ENCODE assay signal across 7 cellular contexts in the genomic region with DNA sequence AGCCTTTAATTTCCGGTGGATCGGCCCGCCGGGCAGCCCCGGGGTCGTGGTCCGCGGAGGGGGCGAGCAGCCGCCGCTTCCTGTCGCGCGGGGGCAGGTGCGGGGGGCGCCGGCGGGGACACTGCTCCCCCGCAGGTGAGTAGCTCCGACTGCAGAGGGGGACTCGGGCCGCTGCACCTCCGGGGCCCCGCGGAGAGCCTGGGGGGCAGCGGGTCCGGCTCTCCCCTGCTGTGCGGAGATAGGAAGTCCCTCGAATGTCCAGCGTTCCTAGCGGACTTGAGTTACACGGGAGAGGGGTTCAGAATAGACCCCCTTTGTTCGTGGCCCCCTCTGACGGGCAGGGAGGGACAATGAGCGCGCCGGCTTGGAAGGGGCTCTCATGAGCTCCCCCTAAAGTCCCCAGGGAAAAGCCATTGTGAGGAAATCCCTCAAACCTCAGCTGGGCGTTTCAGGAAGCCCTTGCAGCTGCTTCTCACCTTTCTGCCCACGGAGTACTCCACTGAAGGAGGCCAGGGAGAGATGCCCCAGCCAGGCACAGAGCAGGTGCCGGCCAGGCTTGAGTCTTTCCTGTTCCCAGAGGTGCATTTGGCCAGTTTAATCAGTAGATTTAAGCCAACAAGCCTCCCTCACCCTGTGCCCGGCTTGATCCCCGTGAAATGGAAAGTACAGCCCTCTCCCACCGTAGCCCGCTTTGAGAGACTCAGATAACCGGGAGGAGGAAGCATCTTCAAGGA. TPM values are rescaled to one million over a fixed set of nuclear protein-coding genes. Genes with fewer than 3 reads are reported as not detected.
A peak's percentile ranks its signal among the peaks of the same experiment; 100 is the strongest.
DNase-seq lines count a peak whose midpoint lies in the region; ATAC-seq, FAIRE-seq and TF ChIP-seq lines count a peak whose summit lies in the region.

No MANE protein-coding gene starts in this region.

- intact Hi-C loops in HepG2 (cut with micrococcal nuclease; ENCODE audit: unreplicated experiment): loop anchor here (5.0 kb wide), 1 partner anchor 128 kb away; no protein-coding TSS in a partner anchor

- 73% methylated on average over 4 of the region's 45 CpGs for WGBS in HepG2 (ENCODE audit: low lambda C conversion rate)
- 3% methylated on average over 45 of the region's 45 CpGs for WGBS in thymus

- peaks cover 11% of the 10 kb centered on the region for H3K79me2 ChIP-seq in HepG2 (ENCODE audit: insufficient read depth, low read length)

- H3K4me2 ChIP-seq in HepG2 (ENCODE audit: low read depth, low read length): peak overlapping the region; percentile 84

- no TSS peak for BruUV-seq in HepG2 (replicated peaks; lab: Mats Ljungman, UMichigan)

- peaks cover 3% of the 10 kb centered on the region; the same call in 1 of the 2 replicates for H4K20me1 ChIP-seq in HepG2 (ENCODE audit: insufficient read depth, low read length)

- in situ Hi-C loops in HepG2 (cut with HindIII; ENCODE audit: extremely low pct_ligation_motif_present, low pct_unique_long_range_greater_than_20kb): loop anchor here (10.0 to 25.0 kb wide), 2 partner anchors 108 to 180 kb away; no protein-coding TSS in a partner anchor

- no peak for TF ChIP-seq RAD21 in HepG2 (CRISPR knock-in tag; IDR thresholded peaks at IDR 0.05)

- FAIRE-seq in HepG2 (lab: Jason Lieb, UNC): peak; percentile 37

- POLR2A ChIA-PET in HepG2 (lab: Yijun Ruan, JAX): interaction anchor here (1.1 to 1.7 kb wide), 5 partner anchors 15 to 224 kb away, joined by 3 to 5 read pairs (median 4); no protein-coding TSS in a partner anchor

- no peaks in the 10 kb centered on the region for H3K36me3 Mint-ChIP-seq in activated naive CD4-positive, alpha-beta T cell treated with anti-CD3 and anti-CD28 coated beads, Interleukin-2, amount 50 U/mL, for 72 hours

- ATAC-seq in activated naive CD4-positive, alpha-beta T cell treated with anti-CD3 and anti-CD28 coated beads, Interleukin-2, amount 50 U/mL, for 72 hours: peak; percentile 21 to 34
- ATAC-seq in HepG2 (peak; percentile 33), HG02973 (IDR thresholded peaks at IDR 0.05; ENCODE audit: unreplicated experiment) (no peak), HG03342 (IDR thresholded peaks at IDR 0.05; ENCODE audit: unreplicated experiment) (no peak)

- peaks cover 4 to 21% of the 10 kb centered on the region in 2 experiments; a peak in 4 of 5 replicates for H3K27me3 ChIP-seq in HepG2 (ENCODE audit: control insufficient read depth in 1 of 2, insufficient read depth in 2 of 2, low read length in 2 of 2)
- peaks cover 8% of the 10 kb centered on the region for H3K27me3 ChIP-seq in thymus (ENCODE audit: control insufficient read depth, insufficient read depth)

- TF ChIP-seq EP300 in HepG2 (IDR thresholded peaks at IDR 0.05; ENCODE audit: low read depth in 2 of 2, low read length in 2 of 2) (no peak), HepG2 (CRISPR knock-in tag; IDR thresholded peaks at IDR 0.05; ENCODE audit: borderline replicate concordance) (no peak)

- TF ChIP-seq POLR2A in HepG2 (IDR thresholded peaks at IDR 0.05; ENCODE audit: insufficient read depth in 1 of 2, low read depth in 2 of 2, low read length in 2 of 2): no peak

- H3K9me3 ChIP-seq in HepG2 (ENCODE audit: low read length) (no peaks in the 10 kb centered on the region), thymus (ENCODE audit: control insufficient read depth) (no peaks in the 10 kb centered on the region)

- peak overlapping the region; percentile 64 for H3K9ac ChIP-seq in HepG2 (ENCODE audit: insufficient read depth, low read depth, low read length)

- peaks cover 43% of the 10 kb centered on the region for H3K4me1 ChIP-seq in HepG2 (ENCODE audit: insufficient read depth, low read length)
- H3K4me1 ChIP-seq in thymus (ENCODE audit: control insufficient read depth, insufficient read depth, low read length): peaks cover 16% of the 10 kb centered on the region

- no peak overlapping the region for H2AFZ ChIP-seq in HepG2 (ENCODE audit: low read length)

- no peak overlapping the region for H3K27ac Mint-ChIP-seq in activated naive CD4-positive, alpha-beta T cell treated with anti-CD3 and anti-CD28 coated beads, Interleukin-2, amount 50 U/mL, for 72 hours

- H3K4me3 ChIP-seq in HepG2 (replicated peaks in 1 of 3; ENCODE audit: insufficient read depth in 1 of 3, low read depth in 2 of 3, low read length in 3 of 3) (peak overlapping the region; percentile 75 to 80 (median 80)), thymus (ENCODE audit: low read length) (peak overlapping the region; percentile 68)

- no peak for TF ChIP-seq CTCF in GM20000 (IDR thresholded peaks at IDR 0.05; ENCODE audit: extremely low read depth, missing control alignments)
- peak; percentile 55 for TF ChIP-seq CTCF in HepG2 (CRISPR knock-in tag; IDR thresholded peaks at IDR 0.05)

- CTCF ChIA-PET in HepG2 (lab: Yijun Ruan, JAX; ENCODE audit: low intra/inter-chr PET ratio, low total read pairs): interaction anchor here (1.3 kb wide), 1 partner anchor 164 kb away, joined by 3 read pairs; no protein-coding TSS in a partner anchor

- DNase-seq in GM20000 (ENCODE audit: low spot score) (peak; percentile 72), NCI-H2107 treated with DMSO at 0.1 percent for 48 hours (lab: John Stamatoyannopoulos, UW; ENCODE audit: unreplicated experiment) (peak; percentile 67), HepG2 (ENCODE audit: low spot score) (peak; percentile 30)
- no peak for DNase-seq in activated naive CD4-positive, alpha-beta T cell treated with anti-CD3 and anti-CD28 coated beads, Interleukin-2, amount 50 U/mL, for 72 hours (ENCODE audit: low spot score in 2 of 2)

- peaks cover 0 to 2% of the 10 kb centered on the region in 2 experiments; a peak in 1 of 5 replicates for H3K36me3 ChIP-seq in HepG2 (replicated peaks in 1 of 2; ENCODE audit: control insufficient read depth in 1 of 2, insufficient read depth in 2 of 2, low read length in 2 of 2)
- H3K36me3 ChIP-seq in thymus (ENCODE audit: control insufficient read depth, insufficient read depth): no peaks in the 10 kb centered on the region

- H3K27ac ChIP-seq in HepG2 (ENCODE audit: extremely low read length, insufficient read depth, low read length) (no peak overlapping the region), thymus (ENCODE audit: low read depth) (peak overlapping the region; percentile 67)

- no peaks in the 10 kb centered on the region for H3K9me3 Mint-ChIP-seq in activated naive CD4-positive, alpha-beta T cell treated with anti-CD3 and anti-CD28 coated beads, Interleukin-2, amount 50 U/mL, for 72 hours

TF ChIP-seq in HepG2, 621 proteins besides CTCF, POLR2A, EP300 and RAD21 (continues in another document):
- 0 out of 2 replicates have a peak, but pooled peaks have one; percentile 20 for TF ChIP-seq TBX2 (CRISPR knock-in tag; IDR thresholded peaks at IDR 0.05; ENCODE audit: borderline replicate concordance)
- no peak for TF ChIP-seq TCF7 (IDR thresholded peaks at IDR 0.05; ENCODE audit: low read depth)
- 0 out of 2 replicates have a peak, but pooled peaks have one; percentile 35 for TF ChIP-seq TFAP4 (IDR thresholded peaks at IDR 0.05; ENCODE audit: borderline replicate concordance, low read depth)
- TF ChIP-seq ZNF501 (CRISPR knock-in tag; IDR thresholded peaks at IDR 0.05): no peak
- 0 out of 2 replicates have a peak, but pooled peaks have one; percentile 12 for TF ChIP-seq CEBPG (CRISPR knock-in tag; IDR thresholded peaks at IDR 0.05)

RNA-seq across cellular contexts. Expression of gene PDE9A, which starts 0.9 kb away (rescaled TPM):
- 1 to 10 TPM; 4.2 to 7.9 TPM for total RNA-seq in activated naive CD4-positive, alpha-beta T cell treated with anti-CD3 and anti-CD28 coated beads, Interleukin-2, amount 50 U/mL, for 72 hours
- 4.3 and 4.6 TPM in 2 replicates for total RNA-seq in HepG2 (2016; rRNA removed; fragmentation: Illumina TruSeq; extraction: Trizol)
- total RNA-seq in HepG2 (2016; cell fraction: cytosol; rRNA removed; fragmentation: Illumina TruSeq; extraction: Trizol; ENCODE audit: low read depth): 5.9 and 7.3 TPM in 2 replicates
- 4.1 and 4.3 TPM in 2 replicates for total RNA-seq in HepG2 (2016; cell fraction: insoluble cytoplasmic fraction; rRNA removed; fragmentation: Illumina TruSeq; extraction: Trizol)
- total RNA-seq in HepG2 (2016; cell fraction: membrane; rRNA removed; fragmentation: Illumina TruSeq; extraction: Trizol): 9.6 TPM in 2 replicates
- total RNA-seq in HepG2 (2016; cell fraction: nucleus; rRNA removed; fragmentation: Illumina TruSeq; extraction: Trizol): 4.2 and 5.2 TPM in 2 replicates
- polyA plus RNA-seq in HepG2 (2011; rRNA removed) (19.7 and 22.9 TPM in 2 replicates), thymus (14.5 TPM)
- polyA plus RNA-seq in HepG2 (2011; cell fraction: cytosol; rRNA removed): 16.4 and 19.0 TPM in 2 replicates
- polyA plus RNA-seq in HepG2 (2011; cell fraction: nucleus; rRNA removed): 25.1 and 25.6 TPM in 2 replicates
- 15.9 and 16.0 TPM in 2 replicates for polyA plus RNA-seq in HepG2 (2012)
- polyA plus RNA-seq in HepG2 (2016; cell fraction: cytosol; fragmentation: Illumina TruSeq; extraction: Trizol; ENCODE audit: low read depth): 12.4 and 13.6 TPM in 2 replicates
- polyA plus RNA-seq in HepG2 (2016; cell fraction: insoluble cytoplasmic fraction; fragmentation: Illumina TruSeq; extraction: Trizol; ENCODE audit: low read depth): 5.4 and 7.7 TPM in 2 replicates
- polyA plus RNA-seq in HepG2 (2016; cell fraction: membrane; fragmentation: Illumina TruSeq; extraction: Trizol; ENCODE audit: low read depth): 12.9 and 13.7 TPM in 2 replicates
- polyA plus RNA-seq in HepG2 (2016; cell fraction: nucleus; fragmentation: Illumina TruSeq; extraction: Trizol; ENCODE audit: insufficient read depth, low read depth): 8.9 TPM in 2 replicates
- polyA minus RNA-seq in HepG2 (2011; rRNA and poly(A)+ RNA removed; ENCODE audit: low replicate concordance): 6.1 and 18.8 TPM in 2 replicates
- polyA minus RNA-seq in HepG2 (2011; cell fraction: cytosol; rRNA and poly(A)+ RNA removed): 10.6 and 12.7 TPM in 2 replicates
- polyA minus RNA-seq in HepG2 (2011; cell fraction: nucleus; rRNA and poly(A)+ RNA removed): 10.4 and 11.6 TPM in 2 replicates

Comparison
In these comparisons a context has a peak if more than half of its experiments do, and no peak if none do; other contexts are left out.
1. DNase-seq: peak in GM20000 (single experiment), NCI-H2107 treated with DMSO at 0.1 percent for 48 hours (single experiment) and HepG2 (single experiment); none in activated naive CD4-positive, alpha-beta T cell treated with anti-CD3 and anti-CD28 coated beads, Interleukin-2, amount 50 U/mL, for 72 hours (0 of 2).
2. ATAC-seq: peak in activated naive CD4-positive, alpha-beta T cell treated with anti-CD3 and anti-CD28 coated beads, Interleukin-2, amount 50 U/mL, for 72 hours (2 of 2) and HepG2 (single experiment); none in HG02973 (single experiment) and HG03342 (single experiment).